Comparison of ENCODE assay signal across 28 cellular contexts in genomic region chr10:106971411-106971831, GRCh38.
"Had no signal": no experiment of that assay in that cellular context is flagged by ENCODE, and none has a peak within 500 bp of the region (broad histone marks: within the 10 kb centered on the region; RNA-seq: fewer than 3 reads in every experiment).

No MANE protein-coding gene starts in this region.

- DNase-seq: activated B cell treated with CpG ODN at 0.5 μM for 24 hours; activated CD4-positive, alpha-beta T cell treated with anti-CD3 and anti-CD28 coated beads for 1 hour; activated CD4-positive, alpha-beta T cell treated with anti-CD3 and anti-CD28 coated beads, Interleukin-2, amount 10 ng/mL, durations not matched to agents 24 days and 14 days; activated CD4-positive, alpha-beta T cell treated with anti-CD3 and anti-CD28 coated beads, Interleukin-2, amount 50 U/mL, for 48 hours; activated CD8-positive, alpha-beta memory T cell treated with anti-CD3 and anti-CD28 coated beads, Interleukin-2, amount 10 ng/mL, durations not matched to agents 7 days and 5 days; activated gamma-delta T cell; activated naive CD4-positive, alpha-beta T cell treated with anti-CD3 and anti-CD28 coated beads for 36 hours; activated T-cell treated with anti-CD3 and anti-CD28 coated beads, Interleukin-2, amount 50 U/mL, for 48 hours; central memory CD4-positive, alpha-beta T cell; KG1; NCI-H1048; NCI-H146; NCI-H187 treated with DMSO at 0.1 percent for 48 hours; NCI-H2081 treated with DMSO at 0.1 percent for 48 hours; NCI-H2171; NCI-H2227 treated with DMSO at 0.1 percent for 48 hours; NCI-H446 treated with DMSO at 0.1 percent for 48 hours; NCI-H524 treated with DMSO at 0.1 percent for 48 hours; NCI-H748 treated with DMSO at 0.1 percent for 48 hours; Peyer's patch; SHP77; T-helper 17 cell; T-helper 9 cell had no signal

- FAIRE-seq: bronchial epithelial cell, TTC549 had no signal

- H3K27me3 ChIP-seq: Peyer's patch, SJSA1 had no signal

- H3K27me3 Mint-ChIP-seq: activated B cell treated with CpG ODN at 0.5 μM for 24 hours; activated CD4-positive, alpha-beta T cell treated with anti-CD3 and anti-CD28 coated beads, Interleukin-2, amount 10 ng/mL, durations not matched to agents 24 days and 14 days; activated CD8-positive, alpha-beta memory T cell treated with anti-CD3 and anti-CD28 coated beads, Interleukin-2, amount 10 ng/mL, durations not matched to agents 7 days and 5 days; activated T-helper 17 cell treated with anti-CD3 and anti-CD28 coated beads, Interleukin-2, amount 50 U/mL, for 72 hours; T-helper 17 cell had no signal

- H3K4me1 ChIP-seq: Peyer's patch, SJSA1 had no signal

- H3K4me1 Mint-ChIP-seq: activated B cell treated with CpG ODN at 0.5 μM for 24 hours; activated CD4-positive, alpha-beta T cell treated with anti-CD3 and anti-CD28 coated beads, Interleukin-2, amount 10 ng/mL, durations not matched to agents 24 days and 14 days; activated CD8-positive, alpha-beta memory T cell treated with anti-CD3 and anti-CD28 coated beads, Interleukin-2, amount 10 ng/mL, durations not matched to agents 7 days and 5 days; activated T-helper 17 cell treated with anti-CD3 and anti-CD28 coated beads, Interleukin-2, amount 50 U/mL, for 72 hours; T-helper 17 cell had no signal

- H3K4me3 ChIP-seq: Peyer's patch, SJSA1 had no signal

- H3K27ac ChIP-seq: Peyer's patch, SJSA1 had no signal

- H3K9me3 Mint-ChIP-seq: activated B cell treated with CpG ODN at 0.5 μM for 24 hours; activated CD4-positive, alpha-beta T cell treated with anti-CD3 and anti-CD28 coated beads, Interleukin-2, amount 10 ng/mL, durations not matched to agents 24 days and 14 days had no signal

- H3K27ac Mint-ChIP-seq: activated B cell treated with CpG ODN at 0.5 μM for 24 hours; activated CD4-positive, alpha-beta T cell treated with anti-CD3 and anti-CD28 coated beads, Interleukin-2, amount 10 ng/mL, durations not matched to agents 24 days and 14 days; activated CD8-positive, alpha-beta memory T cell treated with anti-CD3 and anti-CD28 coated beads, Interleukin-2, amount 10 ng/mL, durations not matched to agents 7 days and 5 days; activated naive CD4-positive, alpha-beta T cell treated with anti-CD3 and anti-CD28 coated beads for 36 hours; activated naive CD8-positive, alpha-beta T cell; activated T-helper 17 cell treated with anti-CD3 and anti-CD28 coated beads, Interleukin-2, amount 50 U/mL, for 72 hours; T-helper 17 cell had no signal

- H3K36me3 Mint-ChIP-seq: activated CD8-positive, alpha-beta memory T cell treated with anti-CD3 and anti-CD28 coated beads, Interleukin-2, amount 10 ng/mL, durations not matched to agents 7 days and 5 days; activated naive CD8-positive, alpha-beta T cell had no signal

- H3K36me3 ChIP-seq: Peyer's patch, SJSA1 had no signal

- H3K4me3 Mint-ChIP-seq: activated B cell treated with CpG ODN at 0.5 μM for 24 hours; activated CD4-positive, alpha-beta T cell treated with anti-CD3 and anti-CD28 coated beads, Interleukin-2, amount 10 ng/mL, durations not matched to agents 24 days and 14 days; activated CD8-positive, alpha-beta memory T cell treated with anti-CD3 and anti-CD28 coated beads, Interleukin-2, amount 10 ng/mL, durations not matched to agents 7 days and 5 days; activated naive CD4-positive, alpha-beta T cell treated with anti-CD3 and anti-CD28 coated beads for 36 hours; activated naive CD8-positive, alpha-beta T cell; activated T-helper 17 cell treated with anti-CD3 and anti-CD28 coated beads, Interleukin-2, amount 50 U/mL, for 72 hours; T-helper 17 cell had no signal

- ATAC-seq: activated CD8-positive, alpha-beta memory T cell treated with anti-CD3 and anti-CD28 coated beads, Interleukin-2, amount 10 ng/mL, durations not matched to agents 7 days and 5 days; activated T-helper 17 cell treated with anti-CD3 and anti-CD28 coated beads, Interleukin-2, amount 50 U/mL, for 72 hours; T-helper 17 cell had no signal

- H3K9me3 ChIP-seq: Peyer's patch, SJSA1 had no signal
